1 cellular context compared by ENCODE assay signal in genomic region chr9:133691659-133692363, GRCh38.
TF ChIP-seq lines count a peak whose summit lies in the region.

No MANE protein-coding gene starts in this region.

TF ChIP-seq in K562, 482 proteins besides CTCF, POLR2A, EP300 and RAD21:
- TF ChIP-seq, protein P1, sequence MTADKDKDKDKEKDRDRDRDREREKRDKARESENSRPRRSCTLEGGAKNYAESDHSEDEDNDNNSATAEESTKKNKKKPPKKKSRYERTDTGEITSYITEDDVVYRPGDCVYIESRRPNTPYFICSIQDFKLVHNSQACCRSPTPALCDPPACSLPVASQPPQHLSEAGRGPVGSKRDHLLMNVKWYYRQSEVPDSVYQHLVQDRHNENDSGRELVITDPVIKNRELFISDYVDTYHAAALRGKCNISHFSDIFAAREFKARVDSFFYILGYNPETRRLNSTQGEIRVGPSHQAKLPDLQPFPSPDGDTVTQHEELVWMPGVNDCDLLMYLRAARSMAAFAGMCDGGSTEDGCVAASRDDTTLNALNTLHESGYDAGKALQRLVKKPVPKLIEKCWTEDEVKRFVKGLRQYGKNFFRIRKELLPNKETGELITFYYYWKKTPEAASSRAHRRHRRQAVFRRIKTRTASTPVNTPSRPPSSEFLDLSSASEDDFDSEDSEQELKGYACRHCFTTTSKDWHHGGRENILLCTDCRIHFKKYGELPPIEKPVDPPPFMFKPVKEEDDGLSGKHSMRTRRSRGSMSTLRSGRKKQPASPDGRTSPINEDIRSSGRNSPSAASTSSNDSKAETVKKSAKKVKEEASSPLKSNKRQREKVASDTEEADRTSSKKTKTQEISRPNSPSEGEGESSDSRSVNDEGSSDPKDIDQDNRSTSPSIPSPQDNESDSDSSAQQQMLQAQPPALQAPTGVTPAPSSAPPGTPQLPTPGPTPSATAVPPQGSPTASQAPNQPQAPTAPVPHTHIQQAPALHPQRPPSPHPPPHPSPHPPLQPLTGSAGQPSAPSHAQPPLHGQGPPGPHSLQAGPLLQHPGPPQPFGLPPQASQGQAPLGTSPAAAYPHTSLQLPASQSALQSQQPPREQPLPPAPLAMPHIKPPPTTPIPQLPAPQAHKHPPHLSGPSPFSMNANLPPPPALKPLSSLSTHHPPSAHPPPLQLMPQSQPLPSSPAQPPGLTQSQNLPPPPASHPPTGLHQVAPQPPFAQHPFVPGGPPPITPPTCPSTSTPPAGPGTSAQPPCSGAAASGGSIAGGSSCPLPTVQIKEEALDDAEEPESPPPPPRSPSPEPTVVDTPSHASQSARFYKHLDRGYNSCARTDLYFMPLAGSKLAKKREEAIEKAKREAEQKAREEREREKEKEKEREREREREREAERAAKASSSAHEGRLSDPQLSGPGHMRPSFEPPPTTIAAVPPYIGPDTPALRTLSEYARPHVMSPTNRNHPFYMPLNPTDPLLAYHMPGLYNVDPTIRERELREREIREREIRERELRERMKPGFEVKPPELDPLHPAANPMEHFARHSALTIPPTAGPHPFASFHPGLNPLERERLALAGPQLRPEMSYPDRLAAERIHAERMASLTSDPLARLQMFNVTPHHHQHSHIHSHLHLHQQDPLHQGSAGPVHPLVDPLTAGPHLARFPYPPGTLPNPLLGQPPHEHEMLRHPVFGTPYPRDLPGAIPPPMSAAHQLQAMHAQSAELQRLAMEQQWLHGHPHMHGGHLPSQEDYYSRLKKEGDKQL (CRISPR knock-in tag; IDR thresholded peaks at IDR 0.05; ENCODE audit: borderline replicate concordance) = no peak
- no peak for TF ChIP-seq ARID3A (IDR thresholded peaks at IDR 0.05; ENCODE audit: borderline replicate concordance, low read depth, low read length)
- TF ChIP-seq ZKSCAN8 (CRISPR knock-in tag; IDR thresholded peaks at IDR 0.05) = peak; percentile 63; the same call in 1 of the 2 replicates
